Comparison of ENCODE assay signal across 1 cellular context in genomic region chr6:37102299-37103168, GRCh38.
TF ChIP-seq lines count a peak whose summit lies in the region.

No MANE protein-coding gene starts in this region.

TF ChIP-seq in HepG2, 621 proteins besides CTCF, POLR2A, EP300 and RAD21 (continued from another document and continues in another):
- TF ChIP-seq ZNF773 (CRISPR knock-in tag; IDR thresholded peaks at IDR 0.05; ENCODE audit: borderline replicate concordance) = no peak; the same call in 1 of the 2 replicates
- no peak for TF ChIP-seq KLF9 (CRISPR knock-in tag; IDR thresholded peaks at IDR 0.05; ENCODE audit: low read depth)
- TF ChIP-seq KLF12 (CRISPR knock-in tag; IDR thresholded peaks at IDR 0.05; ENCODE audit: borderline replicate concordance) = peak; percentile 67; the same call in 1 of the 2 replicates
- no peak for TF ChIP-seq ZNF343 (CRISPR knock-in tag; IDR thresholded peaks at IDR 0.05)
- peak; percentile 49; the same call in 1 of the 2 replicates for TF ChIP-seq ZBTB7A (CRISPR knock-in tag; IDR thresholded peaks at IDR 0.05)
- TF ChIP-seq, protein P1, sequence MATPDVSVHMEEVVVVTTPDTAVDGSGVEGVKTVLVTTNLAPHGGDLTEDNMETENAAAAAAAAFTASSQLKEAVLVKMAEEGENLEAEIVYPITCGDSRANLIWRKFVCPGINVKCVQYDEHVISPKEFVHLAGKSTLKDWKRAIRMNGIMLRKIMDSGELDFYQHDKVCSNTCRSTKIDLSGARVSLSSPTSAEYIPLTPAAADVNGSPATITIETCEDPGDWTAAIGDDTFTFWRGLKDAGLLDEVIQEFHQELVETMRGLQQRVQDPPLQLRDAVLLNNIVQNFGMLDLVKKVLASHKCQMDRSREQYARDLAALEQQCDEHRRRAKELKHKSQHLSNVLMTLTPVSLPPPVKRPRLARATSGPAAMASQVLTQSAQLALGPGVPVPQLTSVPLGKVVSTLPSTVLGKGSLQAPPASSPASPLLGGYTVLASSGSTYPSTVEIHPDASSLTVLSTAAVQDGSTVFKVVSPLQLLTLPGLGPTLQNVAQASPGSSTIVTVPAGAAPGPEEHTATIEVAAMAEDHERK (CRISPR knock-in tag; IDR thresholded peaks at IDR 0.05; ENCODE audit: low read depth) = peak; percentile 26; the same call in 1 of the 2 replicates
- TF ChIP-seq THAP11 (CRISPR knock-in tag; IDR thresholded peaks at IDR 0.05) = peak; percentile 57; the same call in 1 of the 2 replicates
- no peak for TF ChIP-seq NFYC (CRISPR knock-in tag; IDR thresholded peaks at IDR 0.05)
- TF ChIP-seq SOX13 (IDR thresholded peaks at IDR 0.05) = no peak
- TF ChIP-seq SOX13 (CRISPR knock-in tag; conservative IDR thresholded peaks at IDR 0.05 in 1 of 2, IDR thresholded peaks at IDR 0.05 in 1 of 2) = peak in 1 of 2 experiments; percentile 62; a peak in 2 of 4 replicates
- TF ChIP-seq GZF1 (CRISPR knock-in tag; IDR thresholded peaks at IDR 0.05) = no peak; the same call in 1 of the 2 replicates
- peak; percentile 54; the same call in 1 of the 2 replicates for TF ChIP-seq MZF1 (CRISPR knock-in tag; IDR thresholded peaks at IDR 0.05; ENCODE audit: borderline replicate concordance)
- TF ChIP-seq, protein P2, sequence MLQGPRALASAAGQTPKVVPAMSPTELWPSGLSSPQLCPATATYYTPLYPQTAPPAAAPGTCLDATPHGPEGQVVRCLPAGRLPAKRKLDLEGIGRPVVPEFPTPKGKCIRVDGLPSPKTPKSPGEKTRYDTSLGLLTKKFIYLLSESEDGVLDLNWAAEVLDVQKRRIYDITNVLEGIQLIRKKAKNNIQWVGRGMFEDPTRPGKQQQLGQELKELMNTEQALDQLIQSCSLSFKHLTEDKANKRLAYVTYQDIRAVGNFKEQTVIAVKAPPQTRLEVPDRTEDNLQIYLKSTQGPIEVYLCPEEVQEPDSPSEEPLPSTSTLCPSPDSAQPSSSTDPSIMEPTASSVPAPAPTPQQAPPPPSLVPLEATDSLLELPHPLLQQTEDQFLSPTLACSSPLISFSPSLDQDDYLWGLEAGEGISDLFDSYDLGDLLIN (CRISPR knock-in tag; IDR thresholded peaks at IDR 0.05; ENCODE audit: borderline replicate concordance) = peak; percentile 25; the same call in 1 of the 2 replicates
- peak; percentile 97 for TF ChIP-seq ZNF281 (CRISPR knock-in tag; IDR thresholded peaks at IDR 0.05; ENCODE audit: borderline replicate concordance)
- TF ChIP-seq SOX5 (CRISPR knock-in tag; IDR thresholded peaks at IDR 0.05; ENCODE audit: borderline replicate concordance) = peak; percentile 50; the same call in 1 of the 2 replicates
- no peak for TF ChIP-seq SIN3B (IDR thresholded peaks at IDR 0.05; ENCODE audit: low read length)
- 0 out of 2 replicates have a peak, but pooled peaks have one; percentile 55 for TF ChIP-seq ZSCAN22 (CRISPR knock-in tag; IDR thresholded peaks at IDR 0.05)
- no peak; the same call in 1 of the 2 replicates for TF ChIP-seq ZFAT (CRISPR knock-in tag; conservative IDR thresholded peaks at IDR 0.05)
- TF ChIP-seq IRF2 (CRISPR knock-in tag; IDR thresholded peaks at IDR 0.05) = no peak; the same call in 1 of the 2 replicates
- TF ChIP-seq U2AF2 (IDR thresholded peaks at IDR 0.05; ENCODE audit: low read depth, low read length) = no peak
- TF ChIP-seq, protein P3, sequence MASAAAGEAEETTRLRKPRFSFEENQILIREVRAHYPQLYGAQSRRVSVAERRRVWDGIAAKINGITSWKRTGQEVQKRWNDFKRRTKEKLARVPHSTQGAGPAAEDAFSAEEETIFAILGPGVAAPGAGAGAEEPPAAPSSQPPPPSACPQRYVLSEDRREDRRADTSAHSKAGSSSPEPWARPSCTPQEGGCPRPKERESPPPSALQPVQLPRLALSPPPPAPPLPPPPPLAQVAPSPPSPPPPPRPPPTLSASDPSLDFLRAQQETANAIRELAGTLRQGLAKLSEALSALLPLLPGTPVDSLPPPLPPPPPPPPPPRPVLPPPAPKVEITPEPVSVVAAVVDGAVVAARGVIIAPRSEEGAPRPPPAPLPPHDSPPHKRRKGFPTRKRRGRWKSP (CRISPR knock-in tag; IDR thresholded peaks at IDR 0.05) = peak; percentile 4; the same call in 1 of the 2 replicates
- TF ChIP-seq, protein P4, sequence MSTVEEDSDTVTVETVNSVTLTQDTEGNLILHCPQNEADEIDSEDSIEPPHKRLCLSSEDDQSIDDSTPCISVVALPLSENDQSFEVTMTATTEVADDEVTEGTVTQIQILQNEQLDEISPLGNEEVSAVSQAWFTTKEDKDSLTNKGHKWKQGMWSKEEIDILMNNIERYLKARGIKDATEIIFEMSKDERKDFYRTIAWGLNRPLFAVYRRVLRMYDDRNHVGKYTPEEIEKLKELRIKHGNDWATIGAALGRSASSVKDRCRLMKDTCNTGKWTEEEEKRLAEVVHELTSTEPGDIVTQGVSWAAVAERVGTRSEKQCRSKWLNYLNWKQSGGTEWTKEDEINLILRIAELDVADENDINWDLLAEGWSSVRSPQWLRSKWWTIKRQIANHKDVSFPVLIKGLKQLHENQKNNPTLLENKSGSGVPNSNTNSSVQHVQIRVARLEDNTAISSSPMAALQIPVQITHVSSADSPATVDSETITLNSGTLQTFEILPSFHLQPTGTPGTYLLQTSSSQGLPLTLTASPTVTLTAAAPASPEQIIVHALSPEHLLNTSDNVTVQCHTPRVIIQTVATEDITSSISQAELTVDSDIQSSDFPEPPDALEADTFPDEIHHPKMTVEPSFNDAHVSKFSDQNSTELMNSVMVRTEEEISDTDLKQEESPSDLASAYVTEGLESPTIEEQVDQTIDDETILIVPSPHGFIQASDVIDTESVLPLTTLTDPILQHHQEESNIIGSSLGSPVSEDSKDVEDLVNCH (CRISPR knock-in tag; IDR thresholded peaks at IDR 0.05) = no peak
- TF ChIP-seq CBX2 (IDR thresholded peaks at IDR 0.05; ENCODE audit: low read depth, low read length) = no peak
- no peak for TF ChIP-seq CBX2 (CRISPR knock-in tag; IDR thresholded peaks at IDR 0.05; ENCODE audit: low read depth)
- TF ChIP-seq EEA1 (CRISPR knock-in tag; IDR thresholded peaks at IDR 0.05; ENCODE audit: borderline replicate concordance) = no peak; the same call in 1 of the 2 replicates
- 0 out of 2 replicates have a peak, but pooled peaks have one; percentile 58 for TF ChIP-seq ZNF547 (CRISPR knock-in tag; IDR thresholded peaks at IDR 0.05)
- peak; percentile 94 for TF ChIP-seq RFX5 (IDR thresholded peaks at IDR 0.05; ENCODE audit: low read depth, low read length)
- peak; percentile 72; the same call in 1 of the 2 replicates for TF ChIP-seq HMGXB3 (CRISPR knock-in tag; IDR thresholded peaks at IDR 0.05; ENCODE audit: borderline replicate concordance)
- TF ChIP-seq ZNF124 (CRISPR knock-in tag; IDR thresholded peaks at IDR 0.05) = no peak
- TF ChIP-seq ZNF841 (CRISPR knock-in tag; IDR thresholded peaks at IDR 0.05; ENCODE audit: borderline replicate concordance) = no peak
- TF ChIP-seq HMG20B (CRISPR knock-in tag; conservative IDR thresholded peaks at IDR 0.05) = no peak; the same call in 1 of the 2 replicates
- peak; percentile 23; the same call in 1 of the 2 replicates for TF ChIP-seq ZFP37 (CRISPR knock-in tag; IDR thresholded peaks at IDR 0.05; ENCODE audit: borderline replicate concordance)
- no peak for TF ChIP-seq NPAS2 (CRISPR knock-in tag; IDR thresholded peaks at IDR 0.05; ENCODE audit: borderline replicate concordance)
- TF ChIP-seq FOXP1 (IDR thresholded peaks at IDR 0.05) = no peak
- TF ChIP-seq FOXP1 (CRISPR knock-in tag; IDR thresholded peaks at IDR 0.05) = peak; percentile 40; the same call in 1 of the 2 replicates
- peak; percentile 30 for TF ChIP-seq CBX1 (IDR thresholded peaks at IDR 0.05; ENCODE audit: low read depth)
- TF ChIP-seq TEAD3 (CRISPR knock-in tag; optimal IDR thresholded peaks at IDR 0.05; ENCODE audit: borderline replicate concordance) = peak; percentile 74
- no peak for TF ChIP-seq PRPF4 (IDR thresholded peaks at IDR 0.05; ENCODE audit: low read depth, low read length, poor library complexity, severe bottlenecking)
- no peak for TF ChIP-seq TAF15 (IDR thresholded peaks at IDR 0.05; ENCODE audit: low read depth, low read length, poor library complexity, severe bottlenecking)
- no peak for TF ChIP-seq ZNF382 (CRISPR knock-in tag; IDR thresholded peaks at IDR 0.05; ENCODE audit: borderline replicate concordance)
- 0 out of 2 replicates have a peak, but pooled peaks have one; percentile 67 for TF ChIP-seq ZNF329 (CRISPR knock-in tag; IDR thresholded peaks at IDR 0.05; ENCODE audit: low read depth)
- TF ChIP-seq ZMAT3 (CRISPR knock-in tag; conservative IDR thresholded peaks at IDR 0.05) = 0 out of 2 replicates have a peak, but pooled peaks have one; percentile 25
- TF ChIP-seq PHB2 (IDR thresholded peaks at IDR 0.05; ENCODE audit: partially characterized antibody) = no peak
- no peak for TF ChIP-seq ZNF879 (CRISPR knock-in tag; IDR thresholded peaks at IDR 0.05)
- TF ChIP-seq POLR2AphosphoS5 (IDR thresholded peaks at IDR 0.05; ENCODE audit: low read depth, low read length) = peak; percentile 9
- peak; percentile 29; the same call in 1 of the 2 replicates for TF ChIP-seq SIX1 (CRISPR knock-in tag; IDR thresholded peaks at IDR 0.05; ENCODE audit: borderline replicate concordance)
- no peak for TF ChIP-seq CHD2 (IDR thresholded peaks at IDR 0.05; ENCODE audit: low read depth, low read length)
- TF ChIP-seq ESRRA (CRISPR knock-in tag; IDR thresholded peaks at IDR 0.05; ENCODE audit: low read depth) = no peak; the same call in 1 of the 2 replicates
- TF ChIP-seq FOXA1 (IDR thresholded peaks at IDR 0.05) = no peak
- TF ChIP-seq FOXA1 (CRISPR knock-in tag; IDR thresholded peaks at IDR 0.05) = no peak
- TF ChIP-seq HNRNPLL (IDR thresholded peaks at IDR 0.05; ENCODE audit: low read depth, low read length, poor library complexity, severe bottlenecking) = peak; percentile 97
- no peak for TF ChIP-seq ATF7 (IDR thresholded peaks at IDR 0.05)
- peak; percentile 75 for TF ChIP-seq ATF7 (CRISPR knock-in tag; IDR thresholded peaks at IDR 0.05)
- no peak for TF ChIP-seq CREM (IDR thresholded peaks at IDR 0.05)
- TF ChIP-seq CREM (CRISPR knock-in tag; IDR thresholded peaks at IDR 0.05) = no peak
- TF ChIP-seq PHF8 (CRISPR knock-in tag; IDR thresholded peaks at IDR 0.05) = peak; percentile 50; the same call in 1 of the 2 replicates
- peak; percentile 62; the same call in 1 of the 2 replicates for TF ChIP-seq SMAD9 (CRISPR knock-in tag; IDR thresholded peaks at IDR 0.05)
